Comparison of ENCODE assay signal across 27 cellular contexts in genomic region chr11:120357620-120358019, GRCh38. TPM values are rescaled to one million over a fixed set of nuclear protein-coding genes. Genes with fewer than 3 reads are reported as not detected.
"Had no signal": no experiment of that assay in that cellular context is flagged by ENCODE, and none has a peak within 500 bp of the region (broad histone marks: within the 10 kb centered on the region; RNA-seq: fewer than 3 reads in every experiment).

No MANE protein-coding gene starts in this region.

- H3K36me3 ChIP-seq: colonic mucosa, esophagus squamous epithelium, gastrocnemius medialis, heart right ventricle, left lung, lower lobe of right lung had no signal

- H3K27me3 ChIP-seq: colonic mucosa, esophagus squamous epithelium, gastrocnemius medialis had no signal

- FAIRE-seq: endometrium, kidney had no signal

- ATAC-seq: effector memory CD8-positive, alpha-beta T cell; esophagus mucosa; gastrocnemius medialis; heart right ventricle; left cardiac atrium; left lung; left ventricle myocardium superior; lower lobe of right lung; mucosa of descending colon had no signal

- H3K9me3 ChIP-seq: colonic mucosa, esophagus squamous epithelium, gastrocnemius medialis, heart right ventricle, left lung, lower lobe of right lung, mucosa of descending colon had no signal

- H3K4me3 ChIP-seq: colonic mucosa, esophagus squamous epithelium, gastrocnemius medialis, heart right ventricle, left lung, lower lobe of right lung, mucosa of descending colon had no signal

- H3K27ac ChIP-seq: colonic mucosa, epithelial cell of prostate, esophagus squamous epithelium, gastrocnemius medialis, heart right ventricle, left lung, lower lobe of right lung had no signal

- H3K4me1 ChIP-seq: colonic mucosa had no signal

- DNase-seq: colonic mucosa; cortex of kidney; effector CD8-positive, alpha-beta T cell; effector memory CD8-positive, alpha-beta T cell; endodermal cell; erythroblast; esophagus squamous epithelium; foreskin fibroblast; foreskin melanocyte; gastrocnemius medialis; glutamatergic neuron; head of caudate nucleus; heart right ventricle; hippocampal formation; immature natural killer cell; islet precursor cell; kidney; kidney glomerular epithelial cell; left cardiac atrium; left lung; left ventricle myocardium superior; lower lobe of right lung; mesenchymal stem cell; mucosa of descending colon had no signal

RNA-seq across cellular contexts. Expression of gene TLCD5, which starts 32.5 kb away (rescaled TPM):
- polyA plus RNA-seq: immature natural killer cell had no signal
